8 cellular contexts compared by ENCODE assay signal in the genomic region with DNA sequence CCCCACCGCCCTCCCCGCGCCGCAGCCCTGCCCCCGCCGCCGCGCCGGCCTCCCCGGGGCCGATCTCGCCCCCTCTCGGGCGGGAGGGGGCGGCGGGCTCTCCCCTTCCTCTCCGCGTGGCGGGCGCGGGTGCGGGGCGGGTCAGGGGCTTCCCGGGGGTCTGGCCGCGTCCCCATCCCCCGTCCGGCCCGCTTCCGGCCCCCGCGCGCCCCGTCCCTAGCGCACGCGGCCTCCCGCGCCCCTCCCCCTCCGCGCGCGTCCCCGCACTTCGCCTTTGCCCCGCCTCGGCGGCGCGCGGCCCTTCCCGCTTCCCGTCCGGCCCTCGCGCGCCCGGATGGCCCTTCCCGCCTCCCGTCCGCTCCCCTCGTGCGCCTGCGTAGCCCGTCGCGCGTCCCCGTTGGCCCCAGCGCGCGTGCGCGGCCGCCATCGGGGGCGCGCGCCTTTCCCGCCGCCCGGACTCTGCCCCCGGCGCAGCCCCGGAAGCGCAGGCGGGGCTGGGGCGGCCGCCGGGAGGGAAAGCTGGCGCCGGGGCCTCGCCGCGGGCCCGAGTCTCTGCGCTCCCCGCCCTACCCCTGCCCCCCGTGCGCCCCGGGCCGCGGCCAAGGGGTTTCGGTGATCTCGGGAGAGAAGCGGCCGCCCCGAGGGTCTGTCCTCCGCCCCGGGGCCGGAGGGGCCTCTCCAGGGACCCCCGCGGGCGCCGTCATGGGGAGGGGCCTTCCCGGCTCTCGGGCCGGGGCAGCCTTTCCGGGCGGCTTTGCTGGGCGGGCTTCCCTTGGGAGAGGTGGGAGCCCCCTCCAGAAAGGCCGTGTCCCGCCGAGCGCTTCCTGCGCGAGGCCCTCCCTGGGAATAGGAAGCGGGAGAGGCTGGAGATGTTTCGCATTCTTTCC. TPM values are rescaled to one million over a fixed set of nuclear protein-coding genes. Genes with fewer than 3 reads are reported as not detected.
DNase-seq lines count a peak whose midpoint lies in the region; ATAC-seq and FAIRE-seq lines count a peak whose summit lies in the region.

No MANE protein-coding gene starts in this region.

- peak overlapping the region; percentile 92 for H3K27ac Mint-ChIP-seq in activated T-helper 17 cell treated with anti-CD3 and anti-CD28 coated beads, Interleukin-2, amount 50 U/mL, for 72 hours
- H3K27ac Mint-ChIP-seq in natural killer cell treated with Interleukin-12 subunit alpha and Interleukin-12 subunit beta and Interleukin-15 and Interleukin-18, amount 100 ng/mL, for 72 hours: peak overlapping the region; percentile 79 to 84

- no peak for FAIRE-seq in RCC 7860 (lab: Jason Lieb, UNC)

- H3K9me3 Mint-ChIP-seq in activated T-helper 17 cell treated with anti-CD3 and anti-CD28 coated beads, Interleukin-2, amount 50 U/mL, for 72 hours: no peaks in the 10 kb centered on the region
- no peaks in the 10 kb centered on the region for H3K9me3 Mint-ChIP-seq in natural killer cell treated with Interleukin-12 subunit alpha and Interleukin-12 subunit beta and Interleukin-15 and Interleukin-18, amount 100 ng/mL, for 72 hours

- peak; percentile 30 for ATAC-seq in GM21576 (IDR thresholded peaks at IDR 0.05; ENCODE audit: unreplicated experiment)
- peak; percentile 35 for ATAC-seq in activated T-helper 17 cell treated with anti-CD3 and anti-CD28 coated beads, Interleukin-2, amount 50 U/mL, for 72 hours (replicated peaks)
- ATAC-seq in natural killer cell treated with Interleukin-12 subunit alpha and Interleukin-12 subunit beta and Interleukin-15 and Interleukin-18, amount 100 ng/mL, for 72 hours: peak; percentile 68 to 69

- H3K4me3 Mint-ChIP-seq in activated T-helper 17 cell treated with anti-CD3 and anti-CD28 coated beads, Interleukin-2, amount 50 U/mL, for 72 hours: peak overlapping the region; percentile 93
- peak overlapping the region; percentile 91 for H3K4me3 Mint-ChIP-seq in natural killer cell treated with Interleukin-12 subunit alpha and Interleukin-12 subunit beta and Interleukin-15 and Interleukin-18, amount 100 ng/mL, for 72 hours

- H3K4me1 Mint-ChIP-seq in activated T-helper 17 cell treated with anti-CD3 and anti-CD28 coated beads, Interleukin-2, amount 50 U/mL, for 72 hours: peaks cover 18% of the 10 kb centered on the region
- peaks cover 21 to 37% of the 10 kb centered on the region in 2 donors for H3K4me1 Mint-ChIP-seq in natural killer cell treated with Interleukin-12 subunit alpha and Interleukin-12 subunit beta and Interleukin-15 and Interleukin-18, amount 100 ng/mL, for 72 hours (ENCODE audit: low read depth in 2 of 2)

- DNase-seq in DMS 273 treated with DMSO at 0.1 percent for 48 hours (lab: John Stamatoyannopoulos, UW) (peak; percentile 62), RCC 7860 (ENCODE audit: low spot score) (peak; percentile 79), fibroblast of peridontal ligament (ENCODE audit: extremely low read depth) (peak; percentile 83)
- peak; percentile 80 for DNase-seq in Jurkat, Clone E6-1 (ENCODE audit: low read depth, low spot score)
- DNase-seq in natural killer cell treated with Interleukin-12 subunit alpha and Interleukin-12 subunit beta and Interleukin-15 and Interleukin-18, amount 100 ng/mL, for 72 hours (ENCODE audit: low spot score): peak; percentile 96
- peak; percentile 76 to 91 (median 79) for DNase-seq in stimulated activated naive CD4-positive, alpha-beta T cell (lab: John Stamatoyannopoulos, UW)

- peaks cover 48% of the 10 kb centered on the region for H3K36me3 Mint-ChIP-seq in activated T-helper 17 cell treated with anti-CD3 and anti-CD28 coated beads, Interleukin-2, amount 50 U/mL, for 72 hours (ENCODE audit: low read depth)
- H3K36me3 Mint-ChIP-seq in natural killer cell treated with Interleukin-12 subunit alpha and Interleukin-12 subunit beta and Interleukin-15 and Interleukin-18, amount 100 ng/mL, for 72 hours: peaks cover 14% of the 10 kb centered on the region

- H3K4me3 ChIP-seq in Jurkat, Clone E6-1 (ENCODE audit: low read length): peak overlapping the region; percentile 91

- no peaks in the 10 kb centered on the region for H3K27me3 Mint-ChIP-seq in activated T-helper 17 cell treated with anti-CD3 and anti-CD28 coated beads, Interleukin-2, amount 50 U/mL, for 72 hours
- H3K27me3 Mint-ChIP-seq in natural killer cell treated with Interleukin-12 subunit alpha and Interleukin-12 subunit beta and Interleukin-15 and Interleukin-18, amount 100 ng/mL, for 72 hours: no peaks in the 10 kb centered on the region

RNA-seq across cellular contexts. Expression of a gene that starts 0.5 kb away (rescaled TPM):
- polyA plus RNA-seq in Jurkat, Clone E6-1 (2012; ENCODE audit: insufficient read depth, insufficient read length): 488 TPM
- total RNA-seq in activated T-helper 17 cell treated with anti-CD3 and anti-CD28 coated beads, Interleukin-2, amount 50 U/mL, for 72 hours: 100 to 1,000 TPM; 405 to 726 TPM
- 100 to 1,000 TPM; 604 to 619 TPM for total RNA-seq in natural killer cell treated with Interleukin-12 subunit alpha and Interleukin-12 subunit beta and Interleukin-15 and Interleukin-18, amount 100 ng/mL, for 72 hours

RNA-seq across cellular contexts. Expression of a gene that starts 24.0 kb away (rescaled TPM):
- polyA plus RNA-seq in Jurkat, Clone E6-1 (2012; ENCODE audit: insufficient read depth, insufficient read length): not detected
- total RNA-seq in activated T-helper 17 cell treated with anti-CD3 and anti-CD28 coated beads, Interleukin-2, amount 50 U/mL, for 72 hours: not detected
- total RNA-seq in natural killer cell treated with Interleukin-12 subunit alpha and Interleukin-12 subunit beta and Interleukin-15 and Interleukin-18, amount 100 ng/mL, for 72 hours: not detected

RNA-seq across cellular contexts. Expression of a gene that starts 29.9 kb away (rescaled TPM):
- polyA plus RNA-seq in Jurkat, Clone E6-1 (2012; ENCODE audit: insufficient read depth, insufficient read length): not detected
- under 1 TPM in 1 of 2 donors, not detected in 1; 0.19 TPM for total RNA-seq in activated T-helper 17 cell treated with anti-CD3 and anti-CD28 coated beads, Interleukin-2, amount 50 U/mL, for 72 hours
- under 1 TPM; 0.25 to 0.36 TPM for total RNA-seq in natural killer cell treated with Interleukin-12 subunit alpha and Interleukin-12 subunit beta and Interleukin-15 and Interleukin-18, amount 100 ng/mL, for 72 hours

RNA-seq across cellular contexts. Expression of a gene that starts 43.0 kb away (rescaled TPM):
- polyA plus RNA-seq in Jurkat, Clone E6-1 (2012; ENCODE audit: insufficient read depth, insufficient read length): not detected
- not detected for total RNA-seq in activated T-helper 17 cell treated with anti-CD3 and anti-CD28 coated beads, Interleukin-2, amount 50 U/mL, for 72 hours
- not detected for total RNA-seq in natural killer cell treated with Interleukin-12 subunit alpha and Interleukin-12 subunit beta and Interleukin-15 and Interleukin-18, amount 100 ng/mL, for 72 hours

RNA-seq across cellular contexts. Expression of a gene that starts 46.9 kb away (rescaled TPM):
- not detected for polyA plus RNA-seq in Jurkat, Clone E6-1 (2012; ENCODE audit: insufficient read depth, insufficient read length)
- total RNA-seq in activated T-helper 17 cell treated with anti-CD3 and anti-CD28 coated beads, Interleukin-2, amount 50 U/mL, for 72 hours: under 1 TPM; 0.45 to 0.50 TPM
- not detected for total RNA-seq in natural killer cell treated with Interleukin-12 subunit alpha and Interleukin-12 subunit beta and Interleukin-15 and Interleukin-18, amount 100 ng/mL, for 72 hours

Comparison
In these comparisons a context has a peak if more than half of its experiments do, and no peak if none do; other contexts are left out.
1. Peak in every context shown above with its lines: DNase-seq, ATAC-seq and H3K4me3 ChIP-seq.